1 cellular context compared by ENCODE assay signal in the genomic region with DNA sequence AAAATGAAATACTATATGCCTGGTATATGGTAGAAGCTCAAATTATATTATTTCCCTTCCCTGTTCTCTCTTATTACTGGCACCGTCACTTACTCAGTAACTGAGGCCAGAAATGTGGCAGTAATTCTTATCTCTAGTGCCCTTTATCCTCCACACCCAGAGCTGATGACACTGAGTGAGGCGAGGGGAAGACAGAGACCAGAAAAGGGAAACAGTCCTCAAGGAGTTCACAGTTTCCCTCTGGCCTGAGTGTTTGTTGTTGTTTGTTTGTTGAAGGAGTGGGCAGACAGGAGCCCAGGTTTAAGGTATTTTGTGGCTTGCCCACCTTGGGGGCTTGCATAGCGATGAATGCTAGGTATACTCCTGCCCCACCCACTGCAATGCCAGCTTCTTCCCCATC.
TF ChIP-seq lines count a peak whose summit lies in the region.

No MANE protein-coding gene starts in this region.

TF ChIP-seq in H1, 55 proteins besides CTCF, POLR2A, EP300 and RAD21:
- TF ChIP-seq GABPA (IDR thresholded peaks at IDR 0.05; ENCODE audit: borderline replicate concordance, insufficient read depth, low read length) (no peak), SAP30 (IDR thresholded peaks at IDR 0.05; ENCODE audit: insufficient read depth, insufficient replicate concordance, low read length) (no peak), CBX8 (IDR thresholded peaks at IDR 0.05; ENCODE audit: borderline replicate concordance, low read depth, low read length) (no peak), TAF7 (optimal IDR thresholded peaks at IDR 0.05; ENCODE audit: borderline replicate concordance, low read depth, low read length) (no peak), CHD2 (IDR thresholded peaks at IDR 0.05; ENCODE audit: low read length) (no peak), NANOG (IDR thresholded peaks at IDR 0.05; ENCODE audit: insufficient read depth, low read depth, low read length, poor library complexity, severe bottlenecking) (no peak), PHF8 (conservative IDR thresholded peaks at IDR 0.05; ENCODE audit: low read depth, low read length) (no peak), CEBPB (IDR thresholded peaks at IDR 0.05; ENCODE audit: low read depth, low read length) (no peak), POU5F1 (IDR thresholded peaks at IDR 0.05; ENCODE audit: low read depth, low read length) (no peak), GTF2F1 (IDR thresholded peaks at IDR 0.05; ENCODE audit: borderline replicate concordance, low read depth, low read length) (no peak), ASH2L (IDR thresholded peaks at IDR 0.05; ENCODE audit: low read length) (no peak), RXRA (IDR thresholded peaks at IDR 0.05; ENCODE audit: insufficient read depth, low read depth, low read length) (no peak), NRF1 (IDR thresholded peaks at IDR 0.05; ENCODE audit: low read depth, low read length) (no peak), EGR1 (IDR thresholded peaks at IDR 0.05; ENCODE audit: borderline replicate concordance, low read depth, low read length) (no peak), MAFK (IDR thresholded peaks at IDR 0.05; ENCODE audit: low read depth, low read length) (no peak), SP4 (IDR thresholded peaks at IDR 0.05; ENCODE audit: low read length) (no peak), TCF12 (IDR thresholded peaks at IDR 0.05; ENCODE audit: low read depth, low read length) (no peak)
